Comparison of ENCODE assay signal across 11 cellular contexts in the genomic region with DNA sequence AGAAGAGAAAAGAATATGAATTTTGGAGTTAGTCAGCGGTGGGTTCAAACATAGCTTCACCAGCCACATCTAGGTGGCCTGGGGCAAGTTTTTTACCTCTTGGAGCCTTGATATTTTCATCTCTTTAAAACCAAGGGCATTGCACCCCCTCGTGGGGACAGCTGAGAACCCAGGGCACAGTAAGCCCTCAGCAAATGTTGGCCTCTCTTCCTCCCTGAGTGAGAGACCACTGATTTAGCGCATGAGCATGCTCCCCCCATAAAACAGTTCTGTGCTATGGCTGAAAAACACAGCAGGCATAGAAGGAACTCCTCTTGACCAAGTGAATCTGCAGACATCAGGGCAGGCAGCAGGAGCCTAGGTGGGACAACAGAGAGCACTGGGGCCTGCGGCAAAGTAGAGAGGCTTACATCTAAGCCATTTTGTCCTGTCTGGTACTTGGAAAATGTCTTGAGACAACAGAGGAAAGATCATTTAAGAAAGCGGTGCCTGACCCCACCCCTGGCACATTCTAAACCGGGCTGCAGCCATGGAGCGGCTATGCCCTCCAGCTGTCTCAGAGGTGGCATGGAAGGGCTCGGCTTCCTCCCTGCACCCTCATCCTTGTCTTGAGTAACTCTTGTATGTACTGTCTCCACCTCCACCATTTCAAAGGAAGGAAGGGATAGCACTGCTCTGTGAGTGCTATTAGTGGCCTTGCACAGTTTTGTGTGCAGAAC.
A peak's percentile ranks its signal among the peaks of the same experiment; 100 is the strongest.
DNase-seq lines count a peak whose midpoint lies in the region; ATAC-seq and TF ChIP-seq lines count a peak whose summit lies in the region.
"Had no signal": no experiment of that assay in that cellular context is flagged by ENCODE, and none has a peak within 500 bp of the region (broad histone marks: within the 10 kb centered on the region; RNA-seq: fewer than 3 reads in every experiment).

No MANE protein-coding gene starts in this region.

- peaks cover 7 to 46% (median 19%) of the 10 kb centered on the region in 9 donors for H3K4me1 ChIP-seq in heart right ventricle
- H3K4me1 ChIP-seq in right atrium auricular region: peaks cover 0 to 17% of the 10 kb centered on the region in 2 donors
- peaks cover 17% of the 10 kb centered on the region for H3K4me1 ChIP-seq in upper lobe of right lung
- H3K4me1 ChIP-seq: SJSA1 had no signal

- TF ChIP-seq CTCF in heart right ventricle (IDR thresholded peaks at IDR 0.05): peak in 8 of 9 donors; percentile 16 to 52 (median 32)
- peak in 1 of 2 donors; percentile 40 for TF ChIP-seq CTCF in right atrium auricular region (IDR thresholded peaks at IDR 0.05)
- peak; percentile 22 for TF ChIP-seq CTCF in endothelial cell (IDR thresholded peaks at IDR 0.05; ENCODE audit: unreplicated experiment)
- TF ChIP-seq CTCF in upper lobe of right lung (IDR thresholded peaks at IDR 0.05): peak; percentile 21

- H3K36me3 ChIP-seq in heart right ventricle: no peaks in the 10 kb centered on the region
- no peaks in the 10 kb centered on the region for H3K36me3 ChIP-seq in right atrium auricular region
- no peaks in the 10 kb centered on the region for H3K36me3 ChIP-seq in upper lobe of right lung
- H3K36me3 ChIP-seq: SJSA1 had no signal

- no peak for DNase-seq in heart right ventricle
- DNase-seq in right atrium auricular region (ENCODE audit: low spot score): no peak
- DNase-seq in NCI-H69 (lab: John Stamatoyannopoulos, UW): peak; percentile 6
- DNase-seq in endothelial cell (ENCODE audit: low spot score): peak; percentile 44
- no peak for DNase-seq in upper lobe of right lung
- no peak for DNase-seq in GM19238 (ENCODE audit: insufficient read length, low spot score)
- DNase-seq in 8988T: no peak
- DNase-seq: activated gamma-delta T cell had no signal

- ATAC-seq in heart right ventricle (peak in 2 of 8 donors; percentile 29 to 49), upper lobe of right lung (no peak), GM18502 (IDR thresholded peaks at IDR 0.05; ENCODE audit: poor library complexity, unreplicated experiment) (no peak)
- ATAC-seq: sciatic nerve had no signal

- no peak overlapping the region for H3K4me3 Mint-ChIP-seq in endothelial cell (ENCODE audit: unreplicated experiment)

- H3K9me3 Mint-ChIP-seq in endothelial cell (ENCODE audit: unreplicated experiment): no peaks in the 10 kb centered on the region

- H3K27ac Mint-ChIP-seq in endothelial cell (ENCODE audit: unreplicated experiment): no peak overlapping the region

- H3K27ac ChIP-seq in heart right ventricle (no peak overlapping the region), right atrium auricular region (no peak overlapping the region), upper lobe of right lung (no peak overlapping the region)
- H3K27ac ChIP-seq: SJSA1 had no signal

- H3K36me3 Mint-ChIP-seq in endothelial cell (ENCODE audit: low read depth, unreplicated experiment): no peaks in the 10 kb centered on the region

- WGBS in heart right ventricle, 2 donors: 85 to 88% methylated on average over 8 of the region's 8 CpGs

- H3K27me3 ChIP-seq in heart right ventricle (no peaks in the 10 kb centered on the region), right atrium auricular region (no peaks in the 10 kb centered on the region), upper lobe of right lung (no peaks in the 10 kb centered on the region)
- H3K27me3 ChIP-seq: SJSA1 had no signal

- H3K4me3 ChIP-seq in heart right ventricle (no peak overlapping the region), right atrium auricular region (no peak overlapping the region), upper lobe of right lung (no peak overlapping the region)
- H3K4me3 ChIP-seq: SJSA1 had no signal

- intact Hi-C loops in heart right ventricle (cut with DNase I) (loop anchor here in 8 of 10 donors (5.0 to 10.0 kb wide), 5 partner anchors 65 to 148 kb away; no protein-coding TSS in a partner anchor), upper lobe of right lung (cut with DNase I) (no loop called here)

- H3K4me1 Mint-ChIP-seq in endothelial cell (ENCODE audit: unreplicated experiment): peaks cover 24% of the 10 kb centered on the region

- peaks cover 0 to 22% (median 12%) of the 10 kb centered on the region in 11 donors for H3K9me3 ChIP-seq in heart right ventricle
- peaks cover 0 to 15% of the 10 kb centered on the region in 2 donors for H3K9me3 ChIP-seq in right atrium auricular region
- H3K9me3 ChIP-seq in upper lobe of right lung: no peaks in the 10 kb centered on the region
- H3K9me3 ChIP-seq: SJSA1 had no signal

- H3K27me3 Mint-ChIP-seq in endothelial cell (ENCODE audit: unreplicated experiment): no peaks in the 10 kb centered on the region

Comparison
In these comparisons a context has a peak if more than half of its experiments do, and no peak if none do; other contexts are left out.
1. DNase-seq: peak in NCI-H69 (single experiment) and endothelial cell (single experiment); none in heart right ventricle (0 of 2), right atrium auricular region (single experiment), upper lobe of right lung (single experiment), GM19238 (single experiment) and 8988T (single experiment).